ENCODE assay signal across 14 cellular contexts in the genomic region with DNA sequence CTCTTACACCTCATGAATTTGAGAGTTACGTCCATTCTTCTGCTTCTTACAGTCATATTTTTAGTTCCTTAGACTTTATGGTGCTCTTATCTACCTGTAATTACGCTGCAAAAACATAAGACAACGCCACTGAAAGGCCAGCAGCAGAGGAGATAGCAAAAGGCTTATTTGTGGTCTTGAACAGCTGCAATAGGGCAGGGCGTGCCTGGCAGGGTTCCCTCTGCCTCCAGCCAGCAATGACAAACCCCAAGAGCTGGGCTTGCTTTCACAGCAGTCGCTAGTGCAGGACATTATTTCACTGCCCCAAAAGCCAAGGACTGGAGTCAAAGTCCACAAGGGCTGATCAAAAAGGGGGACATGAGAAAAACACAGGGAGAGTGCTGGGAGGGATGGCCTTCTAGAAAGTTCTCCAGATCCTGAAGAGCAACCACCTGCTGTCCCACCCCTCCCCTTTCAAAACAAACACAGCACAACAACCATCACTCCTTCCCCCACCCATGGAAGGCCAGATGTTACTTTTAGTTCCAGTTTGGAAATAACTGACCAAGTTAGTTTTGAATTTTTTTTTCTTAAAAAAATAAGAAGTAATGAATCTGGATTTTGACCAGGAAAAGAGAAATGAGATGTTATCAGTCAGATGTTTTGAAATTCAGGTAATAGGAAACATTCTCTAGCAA.
DNase-seq lines count a peak whose midpoint lies in the region; ATAC-seq and TF ChIP-seq lines count a peak whose summit lies in the region.
"Had no signal": no experiment of that assay in that cellular context is flagged by ENCODE, and none has a peak within 500 bp of the region (broad histone marks: within the 10 kb centered on the region; RNA-seq: fewer than 3 reads in every experiment).

No MANE protein-coding gene starts in this region.

- POLR2A ChIA-PET in CD8-positive, alpha-beta memory T cell (lab: Charles Lee), result no interaction called here

- CTCF ChIA-PET in CD8-positive, alpha-beta memory T cell (lab: Charles Lee), result no interaction called here

- H3K4me1 Mint-ChIP-seq in CD14-positive monocyte, result peaks cover 65% of the 10 kb centered on the region
- peaks cover 73 to 92% (median 81%) of the 10 kb centered on the region in 3 donors for H3K4me1 Mint-ChIP-seq in CD8-positive, alpha-beta memory T cell

- H3K27ac ChIP-seq in right atrium auricular region, result peak overlapping the region; percentile 32 to 33
- H3K27ac ChIP-seq in parathyroid adenoma, result peak overlapping the region; percentile 13
- no peak overlapping the region for H3K27ac ChIP-seq in CD8-positive, alpha-beta memory T cell (ENCODE audit: low read depth, low read length)
- H3K27ac ChIP-seq: right lobe of liver had no signal

- H3K36me3 ChIP-seq in adipocyte (ENCODE audit: control insufficient read depth, insufficient read depth, low read length, severe bottlenecking) (peaks cover 27% of the 10 kb centered on the region), right atrium auricular region (peaks cover 12% of the 10 kb centered on the region), parathyroid adenoma (ENCODE audit: control insufficient read depth, insufficient read depth, low read length) (no peaks in the 10 kb centered on the region)
- peaks cover 13% of the 10 kb centered on the region for H3K36me3 ChIP-seq in CD8-positive, alpha-beta memory T cell (ENCODE audit: insufficient read depth, low read length)
- H3K36me3 ChIP-seq: right lobe of liver had no signal

- H3K4me2 ChIP-seq in parathyroid adenoma (ENCODE audit: low read length), result no peak overlapping the region

- H3K9ac ChIP-seq in adipocyte (ENCODE audit: low read length), result no peak overlapping the region
- H3K9ac ChIP-seq in parathyroid adenoma, result no peak overlapping the region

- no peak overlapping the region for H2AFZ ChIP-seq in parathyroid adenoma

- intact Hi-C loops in CD14-positive monocyte (cut with micrococcal nuclease), result no loop called here

- peak overlapping the region in 4 of 7 donors; percentile 6 to 58 (median 28) for H3K27ac Mint-ChIP-seq in CD14-positive monocyte
- peak overlapping the region in 2 of 8 donors; percentile 79 to 83 for H3K27ac Mint-ChIP-seq in CD8-positive, alpha-beta memory T cell
- H3K27ac Mint-ChIP-seq: B cell had no signal

- no peak overlapping the region for H3K4me3 Mint-ChIP-seq in CD14-positive monocyte
- peak overlapping the region in 1 of 7 donors; percentile 0 for H3K4me3 Mint-ChIP-seq in CD8-positive, alpha-beta memory T cell
- H3K4me3 Mint-ChIP-seq: B cell had no signal

- no peak for DNase-seq in CD14-positive monocyte (ENCODE audit: low spot score)
- DNase-seq in adipocyte (ENCODE audit: low read depth), result peak; percentile 37
- DNase-seq in right atrium auricular region (ENCODE audit: low spot score), result peak; percentile 83
- no peak for DNase-seq in OCI-M1 (lab: John Stamatoyannopoulos, UW)
- DNase-seq in NCI-H2081 treated with DMSO at 0.1 percent for 48 hours (lab: John Stamatoyannopoulos, UW), result no peak
- no peak for DNase-seq in CD8-positive, alpha-beta memory T cell
- DNase-seq: activated CD4-positive, alpha-beta T cell treated with anti-CD3 and anti-CD28 coated beads, Interleukin-2, amount 50 U/mL, for 48 hours; activated gamma-delta T cell; right lobe of liver; T-helper 1 cell had no signal

- peaks cover 37 to 54% of the 10 kb centered on the region in 2 donors for H3K36me3 Mint-ChIP-seq in CD14-positive monocyte
- H3K36me3 Mint-ChIP-seq in CD8-positive, alpha-beta memory T cell, result peaks cover 0 to 52% (median 20%) of the 10 kb centered on the region in 3 donors

- peaks cover 72% of the 10 kb centered on the region for H3K79me2 ChIP-seq in parathyroid adenoma

- H3K27me3 Mint-ChIP-seq in CD14-positive monocyte (ENCODE audit: low read depth in 3 of 3), result no peaks in the 10 kb centered on the region
- H3K27me3 Mint-ChIP-seq in CD8-positive, alpha-beta memory T cell, result no peaks in the 10 kb centered on the region
- H3K27me3 Mint-ChIP-seq: B cell had no signal

- no peak for TF ChIP-seq CTCF in CD14-positive monocyte (IDR thresholded peaks at IDR 0.05)
- no peak for TF ChIP-seq CTCF in right atrium auricular region (IDR thresholded peaks at IDR 0.05)
- no peak for TF ChIP-seq CTCF in parathyroid adenoma (IDR thresholded peaks at IDR 0.05)

- ATAC-seq in HG03139 (IDR thresholded peaks at IDR 0.05; ENCODE audit: unreplicated experiment), result no peak

- H3K9me3 Mint-ChIP-seq in CD14-positive monocyte, result no peaks in the 10 kb centered on the region
- H3K9me3 Mint-ChIP-seq in CD8-positive, alpha-beta memory T cell, result no peaks in the 10 kb centered on the region

- H3K4me3 ChIP-seq in adipocyte (ENCODE audit: low read length), result no peak overlapping the region
- no peak overlapping the region for H3K4me3 ChIP-seq in right atrium auricular region
- H3K4me3 ChIP-seq in parathyroid adenoma (ENCODE audit: low read depth, low read length), result no peak overlapping the region
- no peak overlapping the region for H3K4me3 ChIP-seq in CD8-positive, alpha-beta memory T cell (ENCODE audit: low read length)
- H3K4me3 ChIP-seq: lung, right lobe of liver had no signal

- peaks cover 92% of the 10 kb centered on the region for H3K4me1 ChIP-seq in adipocyte (ENCODE audit: control insufficient read depth, insufficient read depth, low read length)
- peaks cover 0 to 95% of the 10 kb centered on the region in 2 donors for H3K4me1 ChIP-seq in right atrium auricular region
- peaks cover 74% of the 10 kb centered on the region for H3K4me1 ChIP-seq in parathyroid adenoma
- peaks cover 34% of the 10 kb centered on the region for H3K4me1 ChIP-seq in CD8-positive, alpha-beta memory T cell (ENCODE audit: insufficient read depth, low read length)

- no peaks in the 10 kb centered on the region for H3K9me3 ChIP-seq in adipocyte (ENCODE audit: control insufficient read depth, low read length)
- no peaks in the 10 kb centered on the region for H3K9me3 ChIP-seq in right atrium auricular region
- H3K9me3 ChIP-seq in parathyroid adenoma (ENCODE audit: control insufficient read depth, low read length), result no peaks in the 10 kb centered on the region
- H3K9me3 ChIP-seq in CD8-positive, alpha-beta memory T cell (ENCODE audit: low read length), result no peaks in the 10 kb centered on the region
- H3K9me3 ChIP-seq: right lobe of liver had no signal

- H3K27me3 ChIP-seq in adipocyte (replicated peaks; ENCODE audit: control insufficient read depth, insufficient read depth, low read length) (no peaks in the 10 kb centered on the region), right atrium auricular region (no peaks in the 10 kb centered on the region), parathyroid adenoma (ENCODE audit: control insufficient read depth, insufficient read depth, low read length) (no peaks in the 10 kb centered on the region)
- no peaks in the 10 kb centered on the region for H3K27me3 ChIP-seq in CD8-positive, alpha-beta memory T cell (ENCODE audit: insufficient read depth, low read length, poor library complexity, severe bottlenecking)
- H3K27me3 ChIP-seq: right lobe of liver had no signal

Comparison
In these comparisons a context has a peak if more than half of its experiments do, and no peak if none do; other contexts are left out.
1. DNase-seq: peak in adipocyte (single experiment) and right atrium auricular region (single experiment); none in CD14-positive monocyte (single experiment), OCI-M1 (single experiment), NCI-H2081 treated with DMSO at 0.1 percent for 48 hours (single experiment) and CD8-positive, alpha-beta memory T cell (0 of 5).